In genomic region chr10:14553434-14553833, GRCh38 we compare ENCODE assay signal across 8 cellular contexts.
DNase-seq lines count a peak whose midpoint lies in the region; ATAC-seq and TF ChIP-seq lines count a peak whose summit lies in the region.

No MANE protein-coding gene starts in this region.

- DNase-seq in GF-D8 (lab: John Stamatoyannopoulos, UW) (peak; percentile 93), NCI-H69 (lab: John Stamatoyannopoulos, UW) (peak; percentile 16), chondrocyte (ENCODE audit: low spot score) (no peak), omental fat pad (ENCODE audit: low spot score) (no peak), NCI-H1694 (lab: John Stamatoyannopoulos, UW) (no peak), NCI-H2081 treated with DMSO at 0.1 percent for 48 hours (lab: John Stamatoyannopoulos, UW) (no peak), iPS-NIHi7 (ENCODE audit: extremely low spot score) (no peak)
- DNase-seq in stimulated activated naive CD4-positive, alpha-beta T cell (lab: John Stamatoyannopoulos, UW), result no peak

- no peaks in the 10 kb centered on the region for H3K36me3 Mint-ChIP-seq in chondrocyte (ENCODE audit: low read depth)

- TF ChIP-seq CTCF in chondrocyte (IDR thresholded peaks at IDR 0.05) (no peak), omental fat pad (IDR thresholded peaks at IDR 0.05) (no peak)

- no peaks in the 10 kb centered on the region for H3K27me3 Mint-ChIP-seq in chondrocyte (ENCODE audit: low read depth)

- H3K27ac Mint-ChIP-seq in chondrocyte (ENCODE audit: unreplicated experiment), result peak overlapping the region; percentile 65

- no peaks in the 10 kb centered on the region for H3K9me3 Mint-ChIP-seq in chondrocyte (ENCODE audit: low read depth)

- no peak overlapping the region for H3K4me3 Mint-ChIP-seq in chondrocyte (ENCODE audit: unreplicated experiment)

- peak; percentile 68 for ATAC-seq in omental fat pad (ENCODE audit: low FRiP score)

- H3K4me1 Mint-ChIP-seq in chondrocyte (ENCODE audit: low read depth), result peaks cover 21% of the 10 kb centered on the region

Comparison
In these comparisons a context has a peak if more than half of its experiments do, and no peak if none do; other contexts are left out.
1. DNase-seq: peak in GF-D8 (single experiment) and NCI-H69 (single experiment); none in chondrocyte (single experiment), omental fat pad (single experiment), stimulated activated naive CD4-positive, alpha-beta T cell (0 of 6), NCI-H1694 (single experiment), NCI-H2081 treated with DMSO at 0.1 percent for 48 hours (single experiment) and iPS-NIHi7 (single experiment).